ENCODE assay signal across 16 cellular contexts in genomic region chr10:48776005-48776522, GRCh38.
"Had no signal": no experiment of that assay in that cellular context is flagged by ENCODE, and none has a peak within 500 bp of the region (broad histone marks: within the 10 kb centered on the region; RNA-seq: fewer than 3 reads in every experiment).

No MANE protein-coding gene starts in this region.

- H3K9me3 ChIP-seq: ovary, right atrium auricular region, suprapubic skin, thyroid gland, upper lobe of left lung, vagina had no signal

- ATAC-seq: effector memory CD8-positive, alpha-beta T cell; left colon; naive thymus-derived CD8-positive, alpha-beta T cell; stimulated activated naive CD8-positive, alpha-beta T cell treated with anti-CD3 and anti-CD28 coated beads, Interleukin-15, Interleukin-2, amounts not matched to agents 100 U/mL and 50 U/mL, for 24 hours had no signal

- H3K4me1 ChIP-seq: right atrium auricular region, suprapubic skin, thyroid gland, upper lobe of left lung, vagina had no signal

- H3K27me3 ChIP-seq: hepatocyte, ovary, right atrium auricular region, suprapubic skin, thyroid gland, upper lobe of left lung, vagina had no signal

- H3K36me3 ChIP-seq: ovary, right atrium auricular region, suprapubic skin, thyroid gland, upper lobe of left lung, vagina had no signal

- H3K9me3 Mint-ChIP-seq: dendritic cell treated with granulocyte-macrophage colony-stimulating factor and Interleukin-4, amounts not matched to agents 40 ng/mL and 50 ng/mL, for 4 days; effector memory CD8-positive, alpha-beta T cell had no signal

- H3K27me3 Mint-ChIP-seq: dendritic cell treated with granulocyte-macrophage colony-stimulating factor and Interleukin-4, amounts not matched to agents 40 ng/mL and 50 ng/mL, for 4 days; naive thymus-derived CD8-positive, alpha-beta T cell had no signal

- DNase-seq: effector memory CD8-positive, alpha-beta T cell; foreskin melanocyte; kidney; left colon; naive thymus-derived CD8-positive, alpha-beta T cell; ovary; small intestine; stimulated activated CD4-positive, alpha-beta T cell treated with anti-CD3 and anti-CD28 coated beads, Interleukin-12 subunit alpha, Interleukin-12 subunit beta, amount 100 ng/mL, for 4 hours; stimulated activated naive CD8-positive, alpha-beta T cell treated with anti-CD3 and anti-CD28 coated beads, Interleukin-15, Interleukin-2, amounts not matched to agents 100 U/mL and 50 U/mL, for 24 hours; thyroid gland had no signal

- H3K4me3 ChIP-seq: hepatocyte, ovary, right atrium auricular region, suprapubic skin, thyroid gland, upper lobe of left lung, vagina had no signal

- H3K27ac ChIP-seq: hepatocyte, ovary, right atrium auricular region, suprapubic skin, thyroid gland, upper lobe of left lung, vagina had no signal

- H3K36me3 Mint-ChIP-seq: naive thymus-derived CD8-positive, alpha-beta T cell had no signal

- H3K4me1 Mint-ChIP-seq: naive thymus-derived CD8-positive, alpha-beta T cell had no signal

- H3K4me3 Mint-ChIP-seq: dendritic cell treated with granulocyte-macrophage colony-stimulating factor and Interleukin-4, amounts not matched to agents 40 ng/mL and 50 ng/mL, for 4 days; effector memory CD8-positive, alpha-beta T cell; naive thymus-derived CD8-positive, alpha-beta T cell had no signal

- H3K27ac Mint-ChIP-seq: dendritic cell treated with granulocyte-macrophage colony-stimulating factor and Interleukin-4, amounts not matched to agents 40 ng/mL and 50 ng/mL, for 4 days; effector memory CD8-positive, alpha-beta T cell; naive thymus-derived CD8-positive, alpha-beta T cell had no signal
